ENCODE assay signal across 1 cellular context in the genomic region with DNA sequence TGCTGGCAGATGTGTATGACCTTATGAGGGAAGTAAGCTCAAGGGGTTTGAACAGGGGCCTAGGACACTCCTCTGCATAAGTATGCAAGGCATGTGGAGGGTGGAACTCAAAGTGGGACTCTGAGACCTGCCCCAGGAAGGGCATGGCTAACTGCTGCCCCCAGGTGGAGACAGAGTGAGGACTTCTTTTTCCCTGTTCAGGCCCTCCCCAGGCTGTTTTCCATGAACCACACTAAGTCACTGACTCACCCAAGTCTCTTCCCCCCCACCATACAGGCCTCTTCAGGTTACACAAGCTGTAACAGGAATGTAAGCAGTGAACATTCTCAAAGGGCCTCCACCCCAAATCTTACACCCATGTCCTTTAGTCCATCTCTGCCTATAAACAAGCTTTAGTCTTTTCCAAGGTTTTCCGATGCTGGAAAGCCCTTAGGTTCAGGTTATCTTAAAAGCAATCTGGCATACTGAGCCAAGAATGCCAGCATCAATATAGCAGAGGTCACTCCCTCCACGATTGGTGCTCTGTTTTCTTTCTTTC.
A peak's percentile ranks its signal among the peaks of the same experiment; 100 is the strongest.
TF ChIP-seq lines count a peak whose summit lies in the region.

No MANE protein-coding gene starts in this region.

TF ChIP-seq in IMR-90, 13 proteins besides CTCF, POLR2A, EP300 and RAD21 (continued from another document):
- TF ChIP-seq, protein P1, sequence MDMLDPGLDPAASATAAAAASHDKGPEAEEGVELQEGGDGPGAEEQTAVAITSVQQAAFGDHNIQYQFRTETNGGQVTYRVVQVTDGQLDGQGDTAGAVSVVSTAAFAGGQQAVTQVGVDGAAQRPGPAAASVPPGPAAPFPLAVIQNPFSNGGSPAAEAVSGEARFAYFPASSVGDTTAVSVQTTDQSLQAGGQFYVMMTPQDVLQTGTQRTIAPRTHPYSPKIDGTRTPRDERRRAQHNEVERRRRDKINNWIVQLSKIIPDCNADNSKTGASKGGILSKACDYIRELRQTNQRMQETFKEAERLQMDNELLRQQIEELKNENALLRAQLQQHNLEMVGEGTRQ (IDR thresholded peaks at IDR 0.05; ENCODE audit: low read depth, low read length) = no peak
- TF ChIP-seq ELK1 (IDR thresholded peaks at IDR 0.05; ENCODE audit: borderline replicate concordance, low read depth, low read length) (no peak), FOS (IDR thresholded peaks at IDR 0.05; ENCODE audit: low read depth, low read length) (peak; percentile 86), CEBPB (IDR thresholded peaks at IDR 0.05; ENCODE audit: low read depth, low read length) (peak; percentile 85), MXI1 (IDR thresholded peaks at IDR 0.05; ENCODE audit: borderline replicate concordance, low read depth, low read length) (peak; percentile 77), RFX5 (IDR thresholded peaks at IDR 0.05; ENCODE audit: low read depth, low read length) (peak; percentile 55; the same call in 1 of the 2 replicates), MAFK (IDR thresholded peaks at IDR 0.05; ENCODE audit: low read depth, low read length) (no peak), NFE2L2 (IDR thresholded peaks at IDR 0.05; ENCODE audit: low read depth, low read length) (no peak), MAZ (IDR thresholded peaks at IDR 0.05; ENCODE audit: borderline replicate concordance, low read depth, low read length) (peak; percentile 89)
